9 cellular contexts compared by ENCODE assay signal in genomic region chr7:100825215-100825671, GRCh38. TPM values are rescaled to one million over a fixed set of nuclear protein-coding genes. Genes with fewer than 3 reads are reported as not detected.
DNase-seq lines count a peak whose midpoint lies in the region; ATAC-seq and TF ChIP-seq lines count a peak whose summit lies in the region.
"Had no signal": no experiment of that assay in that cellular context is flagged by ENCODE, and none has a peak within 500 bp of the region (broad histone marks: within the 10 kb centered on the region; RNA-seq: fewer than 3 reads in every experiment).

No MANE protein-coding gene starts in this region.

- no peaks in the 10 kb centered on the region for H3K36me3 Mint-ChIP-seq in natural killer cell treated with Interleukin-12 subunit alpha and Interleukin-12 subunit beta and Interleukin-15 and Interleukin-18, amount 100 ng/mL, for 72 hours
- no peaks in the 10 kb centered on the region for H3K36me3 Mint-ChIP-seq in activated T-helper 2 cell treated with anti-CD3 and anti-CD28 coated beads, Interferon-gamma antibody, Interleukin-2, Interleukin-4, amounts not matched to agents 10 μg/mL and 5 μg/mL and 100 μg/mL, durations not matched to agents 14 hours and 24 hours and 36 hours (ENCODE audit: low read depth)

- H3K4me3 Mint-ChIP-seq in natural killer cell treated with Interleukin-12 subunit alpha and Interleukin-12 subunit beta and Interleukin-15 and Interleukin-18, amount 100 ng/mL, for 72 hours: no peak overlapping the region
- H3K4me3 Mint-ChIP-seq in activated T-helper 2 cell treated with anti-CD3 and anti-CD28 coated beads, Interferon-gamma antibody, Interleukin-2, Interleukin-4, amounts not matched to agents 10 μg/mL and 5 μg/mL and 100 μg/mL, durations not matched to agents 14 hours and 24 hours and 36 hours (ENCODE audit: low read depth): no peak overlapping the region

- peak; percentile 32 for DNase-seq in HuH-7.5 (ENCODE audit: low spot score)
- peak; percentile 37 for DNase-seq in epithelial cell of esophagus (ENCODE audit: low read depth)
- no peak for DNase-seq in lung (ENCODE audit: low spot score)
- DNase-seq in upper lobe of left lung: peak in 1 of 2 donors; percentile 42
- no peak for DNase-seq in stimulated activated CD4-positive, alpha-beta T cell treated with anti-CD3 and anti-CD28 coated beads, Interleukin-15, amount 100 ng/mL, for 24 hours
- no peak for DNase-seq in natural killer cell treated with Interleukin-12 subunit alpha and Interleukin-12 subunit beta and Interleukin-15 and Interleukin-18, amount 100 ng/mL, for 72 hours (ENCODE audit: low spot score)
- DNase-seq in activated T-helper 2 cell treated with anti-CD3 and anti-CD28 coated beads, Interferon-gamma antibody, Interleukin-2, Interleukin-4, amounts not matched to agents 10 μg/mL and 5 μg/mL and 100 μg/mL, durations not matched to agents 14 hours and 24 hours and 36 hours (ENCODE audit: low spot score): no peak
- DNase-seq in activated T-cell treated with anti-CD3 and anti-CD28 coated beads, Interleukin-2, amount 50 U/mL, for 1 hour: no peak
- DNase-seq: NCI-H2227 treated with DMSO at 0.1 percent for 48 hours had no signal

- intact Hi-C loops in activated T-helper 2 cell treated with anti-CD3 and anti-CD28 coated beads, Interferon-gamma antibody, Interleukin-2, Interleukin-4, amounts not matched to agents 10 μg/mL and 5 μg/mL and 100 μg/mL, durations not matched to agents 14 hours and 24 hours and 36 hours (cut with micrococcal nuclease): no loop called here

- TF ChIP-seq EP300 in upper lobe of left lung (IDR thresholded peaks at IDR 0.05): no peak

- H3K9me3 ChIP-seq in lung (ENCODE audit: control insufficient read depth in 2 of 2, insufficient read depth in 1 of 2, low read length in 1 of 2) (no peaks in the 10 kb centered on the region), upper lobe of left lung (no peaks in the 10 kb centered on the region)

- peaks cover 27 to 47% of the 10 kb centered on the region in 2 donors for H3K27me3 Mint-ChIP-seq in natural killer cell treated with Interleukin-12 subunit alpha and Interleukin-12 subunit beta and Interleukin-15 and Interleukin-18, amount 100 ng/mL, for 72 hours
- peaks cover 34% of the 10 kb centered on the region for H3K27me3 Mint-ChIP-seq in activated T-helper 2 cell treated with anti-CD3 and anti-CD28 coated beads, Interferon-gamma antibody, Interleukin-2, Interleukin-4, amounts not matched to agents 10 μg/mL and 5 μg/mL and 100 μg/mL, durations not matched to agents 14 hours and 24 hours and 36 hours (ENCODE audit: low read depth)

- TF ChIP-seq CTCF in epithelial cell of esophagus (IDR thresholded peaks at IDR 0.05; ENCODE audit: insufficient read depth, low read depth, low read length, missing control alignments) (no peak), lung (IDR thresholded peaks at IDR 0.05; ENCODE audit: control extremely low read depth, extremely low read depth) (no peak), upper lobe of left lung (IDR thresholded peaks at IDR 0.05) (no peak)

- no peak for TF ChIP-seq POLR2A in upper lobe of left lung (IDR thresholded peaks at IDR 0.05)

- ATAC-seq in lung (ENCODE audit: insufficient read depth, low FRiP score) (no peak), upper lobe of left lung (ENCODE audit: low FRiP score in 2 of 2) (no peak)
- ATAC-seq in natural killer cell treated with Interleukin-12 subunit alpha and Interleukin-12 subunit beta and Interleukin-15 and Interleukin-18, amount 100 ng/mL, for 72 hours: no peak

- H3K4me1 Mint-ChIP-seq in natural killer cell treated with Interleukin-12 subunit alpha and Interleukin-12 subunit beta and Interleukin-15 and Interleukin-18, amount 100 ng/mL, for 72 hours (ENCODE audit: low read depth in 2 of 2): peaks cover 7 to 20% of the 10 kb centered on the region in 2 donors
- peaks cover 7% of the 10 kb centered on the region for H3K4me1 Mint-ChIP-seq in activated T-helper 2 cell treated with anti-CD3 and anti-CD28 coated beads, Interferon-gamma antibody, Interleukin-2, Interleukin-4, amounts not matched to agents 10 μg/mL and 5 μg/mL and 100 μg/mL, durations not matched to agents 14 hours and 24 hours and 36 hours (ENCODE audit: low read depth)

- H3K9me3 Mint-ChIP-seq in natural killer cell treated with Interleukin-12 subunit alpha and Interleukin-12 subunit beta and Interleukin-15 and Interleukin-18, amount 100 ng/mL, for 72 hours: no peaks in the 10 kb centered on the region
- H3K9me3 Mint-ChIP-seq in activated T-helper 2 cell treated with anti-CD3 and anti-CD28 coated beads, Interferon-gamma antibody, Interleukin-2, Interleukin-4, amounts not matched to agents 10 μg/mL and 5 μg/mL and 100 μg/mL, durations not matched to agents 14 hours and 24 hours and 36 hours: no peaks in the 10 kb centered on the region

- H3K27ac ChIP-seq in lung (ENCODE audit: low read depth in 1 of 2, low read length in 1 of 2): peak overlapping the region; percentile 76 to 94
- peak overlapping the region; percentile 75 to 89 (median 82) for H3K27ac ChIP-seq in upper lobe of left lung

- no peak overlapping the region for H3K27ac Mint-ChIP-seq in natural killer cell treated with Interleukin-12 subunit alpha and Interleukin-12 subunit beta and Interleukin-15 and Interleukin-18, amount 100 ng/mL, for 72 hours
- no peak overlapping the region for H3K27ac Mint-ChIP-seq in activated T-helper 2 cell treated with anti-CD3 and anti-CD28 coated beads, Interferon-gamma antibody, Interleukin-2, Interleukin-4, amounts not matched to agents 10 μg/mL and 5 μg/mL and 100 μg/mL, durations not matched to agents 14 hours and 24 hours and 36 hours

- H3K4me1 ChIP-seq in lung (ENCODE audit: control insufficient read depth in 2 of 2, insufficient read depth in 2 of 2, low read length in 2 of 2) (peaks cover 0 to 4% of the 10 kb centered on the region in 2 donors), upper lobe of left lung (peaks cover 36 to 60% (median 41%) of the 10 kb centered on the region in 4 donors)

- WGBS in lung, 2 donors: 39 to 70% methylated on average over 14 to 16 of the region's 16 CpGs
- WGBS in upper lobe of left lung, 2 donors: 41 to 49% methylated on average over 16 of the region's 16 CpGs

- H3K36me3 ChIP-seq in lung (ENCODE audit: control insufficient read depth in 2 of 2, insufficient read depth in 2 of 2, low read length in 2 of 2): peaks cover 0 to 13% of the 10 kb centered on the region in 2 donors
- peaks cover 11 to 38% (median 31%) of the 10 kb centered on the region in 4 donors for H3K36me3 ChIP-seq in upper lobe of left lung

- peak overlapping the region; percentile 59 for H3K4me3 ChIP-seq in epithelial cell of esophagus (ENCODE audit: low read length)
- H3K4me3 ChIP-seq in lung: peak overlapping the region; percentile 45
- peak overlapping the region; percentile 59 to 82 (median 76) for H3K4me3 ChIP-seq in upper lobe of left lung

- H3K27me3 ChIP-seq in lung (ENCODE audit: control insufficient read depth, insufficient read depth) (no peaks in the 10 kb centered on the region), upper lobe of left lung (peaks cover 0 to 9% (median 3%) of the 10 kb centered on the region in 4 donors)

RNA-seq across cellular contexts. Expression of gene EPHB4, which starts 2.1 kb away (rescaled TPM):
- 10 to 100 TPM; 55.2 to 64.2 TPM for total RNA-seq in lung
- 10 to 100 TPM; 21.7 to 45.7 TPM for polyA plus RNA-seq in lung
- total RNA-seq in upper lobe of left lung: 10 to 100 TPM; 36.7 to 96.5 (median 56.6) TPM
- total RNA-seq in natural killer cell treated with Interleukin-12 subunit alpha and Interleukin-12 subunit beta and Interleukin-15 and Interleukin-18, amount 100 ng/mL, for 72 hours: 1 to 10 TPM; 1.2 to 3.0 TPM
- 2.1 and 2.4 TPM in 2 replicates for total RNA-seq in activated T-helper 2 cell treated with anti-CD3 and anti-CD28 coated beads, Interferon-gamma antibody, Interleukin-2, Interleukin-4, amounts not matched to agents 10 μg/mL and 5 μg/mL and 100 μg/mL, durations not matched to agents 14 hours and 24 hours and 36 hours

RNA-seq across cellular contexts. Expression of gene SLC12A9, which starts 27.3 kb away (rescaled TPM):
- total RNA-seq in lung (10 to 100 TPM; 28.5 to 49.1 TPM), upper lobe of left lung (10 to 100 TPM; 14.5 to 50.1 (median 43.9) TPM)
- 10 to 100 TPM; 29.2 to 52.6 TPM for polyA plus RNA-seq in lung
- total RNA-seq in natural killer cell treated with Interleukin-12 subunit alpha and Interleukin-12 subunit beta and Interleukin-15 and Interleukin-18, amount 100 ng/mL, for 72 hours: 10 to 100 TPM; 32.7 to 38.7 TPM
- total RNA-seq in activated T-helper 2 cell treated with anti-CD3 and anti-CD28 coated beads, Interferon-gamma antibody, Interleukin-2, Interleukin-4, amounts not matched to agents 10 μg/mL and 5 μg/mL and 100 μg/mL, durations not matched to agents 14 hours and 24 hours and 36 hours: 27.3 and 31.6 TPM in 2 replicates

RNA-seq across cellular contexts. Expression of gene TRIP6, which starts 41.9 kb away (rescaled TPM):
- total RNA-seq in lung (10 to 100 TPM; 43.5 to 81.8 TPM), upper lobe of left lung (10 to 100 TPM; 17.8 to 74.3 (median 67.3) TPM)
- polyA plus RNA-seq in lung: 10 to 100 TPM; 41.4 to 61.2 TPM
- total RNA-seq in natural killer cell treated with Interleukin-12 subunit alpha and Interleukin-12 subunit beta and Interleukin-15 and Interleukin-18, amount 100 ng/mL, for 72 hours: 1 to 10 TPM; 2.7 to 7.4 TPM
- 38.5 and 38.7 TPM in 2 replicates for total RNA-seq in activated T-helper 2 cell treated with anti-CD3 and anti-CD28 coated beads, Interferon-gamma antibody, Interleukin-2, Interleukin-4, amounts not matched to agents 10 μg/mL and 5 μg/mL and 100 μg/mL, durations not matched to agents 14 hours and 24 hours and 36 hours

RNA-seq across cellular contexts. Expression of gene SRRT, which starts 49.7 kb away (rescaled TPM):
- total RNA-seq in lung (100 to 1,000 TPM in 1 of 2 donors, 10 to 100 TPM in 1; 58.5 to 120 TPM), upper lobe of left lung (100 to 1,000 TPM in 4 of 6 donors, 10 to 100 TPM in 2; 57.9 to 324 (median 111) TPM)
- 10 to 100 TPM; 76.1 to 79.8 TPM for polyA plus RNA-seq in lung
- total RNA-seq in natural killer cell treated with Interleukin-12 subunit alpha and Interleukin-12 subunit beta and Interleukin-15 and Interleukin-18, amount 100 ng/mL, for 72 hours: 100 to 1,000 TPM; 212 to 391 TPM
- total RNA-seq in activated T-helper 2 cell treated with anti-CD3 and anti-CD28 coated beads, Interferon-gamma antibody, Interleukin-2, Interleukin-4, amounts not matched to agents 10 μg/mL and 5 μg/mL and 100 μg/mL, durations not matched to agents 14 hours and 24 hours and 36 hours: 280 and 290 TPM in 2 replicates

Comparison
In these comparisons a context has a peak if more than half of its experiments do, and no peak if none do; other contexts are left out.
1. DNase-seq: peak in HuH-7.5 (single experiment) and epithelial cell of esophagus (single experiment); none in lung (single experiment), stimulated activated CD4-positive, alpha-beta T cell treated with anti-CD3 and anti-CD28 coated beads, Interleukin-15, amount 100 ng/mL, for 24 hours (single experiment), natural killer cell treated with Interleukin-12 subunit alpha and Interleukin-12 subunit beta and Interleukin-15 and Interleukin-18, amount 100 ng/mL, for 72 hours (single experiment), activated T-helper 2 cell treated with anti-CD3 and anti-CD28 coated beads, Interferon-gamma antibody, Interleukin-2, Interleukin-4, amounts not matched to agents 10 μg/mL and 5 μg/mL and 100 μg/mL, durations not matched to agents 14 hours and 24 hours and 36 hours (single experiment) and activated T-cell treated with anti-CD3 and anti-CD28 coated beads, Interleukin-2, amount 50 U/mL, for 1 hour (single experiment).
2. RNA of gene EPHB4, which starts 2.1 kb away (total RNA-seq): 55.2 to 64.2 TPM in lung and 36.7 to 96.5 TPM in upper lobe of left lung; 1.2 to 3.0 TPM in natural killer cell treated with Interleukin-12 subunit alpha and Interleukin-12 subunit beta and Interleukin-15 and Interleukin-18, amount 100 ng/mL, for 72 hours and 2.1 to 2.4 TPM in activated T-helper 2 cell treated with anti-CD3 and anti-CD28 coated beads, Interferon-gamma antibody, Interleukin-2, Interleukin-4, amounts not matched to agents 10 μg/mL and 5 μg/mL and 100 μg/mL, durations not matched to agents 14 hours and 24 hours and 36 hours; every median in the first group is over 4 times any median in the second.
3. Peak in every context shown above with its lines, with median percentiles within 50 percentile points of each other: H3K4me3 ChIP-seq.